ENCODE assay signal across 8 cellular contexts in genomic region chr1:205335692-205336091, GRCh38. TPM values are rescaled to one million over a fixed set of nuclear protein-coding genes. Genes with fewer than 3 reads are reported as not detected.
DNase-seq lines count a peak whose midpoint lies in the region; ATAC-seq and TF ChIP-seq lines count a peak whose summit lies in the region.

No MANE protein-coding gene starts in this region.

- ATAC-seq in left lobe of liver (peak; percentile 99), HG02973 (IDR thresholded peaks at IDR 0.05; ENCODE audit: unreplicated experiment) (no peak)

- TF ChIP-seq CTCF in BJ (IDR thresholded peaks at IDR 0.05; ENCODE audit: insufficient read depth, low read depth, low read length): peak; percentile 99

- CTCF ChIA-PET in BJ (lab: Yijun Ruan, JAX): interaction anchor here (0.6 to 22.5 kb wide), 29 partner anchors 9 to 347 kb away, joined by 3 to 679 read pairs (median 4); partner anchors contain the start of gene NUAK2

- H3K27me3 ChIP-seq in BJ (ENCODE audit: control insufficient read depth, insufficient read depth, low read length): peaks cover 28% of the 10 kb centered on the region
- no peaks in the 10 kb centered on the region; the same call in 1 of the 2 replicates for H3K27me3 ChIP-seq in H7 (ENCODE audit: control insufficient read depth, insufficient read depth, low read length)

- DNase-seq in BJ (ENCODE audit: low read depth): no peak
- DNase-seq in H7: peak; percentile 90
- peak; percentile 83 for DNase-seq in NCI-H510A treated with DMSO at 0.1 percent for 48 hours (lab: John Stamatoyannopoulos, UW)
- peak; percentile 72 for DNase-seq in activated CD4-positive, alpha-beta T cell treated with anti-CD3 and anti-CD28 coated beads for 24 hours (ENCODE audit: low read depth in 2 of 2)
- DNase-seq in cerebellar cortex (ENCODE audit: low spot score): peak; percentile 80
- DNase-seq in left lobe of liver (ENCODE audit: low spot score): peak; percentile 76
- DNase-seq in stimulated activated CD4-positive, alpha-beta T cell treated with anti-CD3 and anti-CD28 coated beads, TNF-alpha, amount 100 ng/mL, for 4 hours (ENCODE audit: low read depth in 3 of 3): peak; percentile 48 to 68 (median 59)

- no peaks in the 10 kb centered on the region for H3K36me3 ChIP-seq in BJ (ENCODE audit: control insufficient read depth, insufficient read depth, low read length)
- H3K36me3 ChIP-seq in H7 (replicated peaks; ENCODE audit: control insufficient read depth, insufficient read depth, low read length): no peaks in the 10 kb centered on the region

- no peak overlapping the region for H3K4me3 ChIP-seq in BJ (ENCODE audit: low read depth, low read length)
- no peak overlapping the region for H3K4me3 ChIP-seq in H7 (ENCODE audit: insufficient read depth, low read depth, low read length)

- POLR2A ChIA-PET in BJ (lab: Charles Lee): no interaction called here

RNA-seq across cellular contexts. Expression of gene NUAK2, which starts 14.1 kb away (rescaled TPM):
- 3.4 and 5.8 TPM in 2 replicates for polyA plus RNA-seq in BJ (2011; rRNA removed)
- 7.6 and 8.7 TPM in 2 replicates for polyA minus RNA-seq in BJ (2011; rRNA and poly(A)+ RNA removed)
- total RNA-seq in H7 (2014; rRNA removed; shearing (Covaris generic)): 9.2 and 9.8 TPM in 2 replicates
- total RNA-seq in left lobe of liver: 1.7 TPM

RNA-seq across cellular contexts. Expression of gene KLHDC8A, which starts 21.0 kb away (rescaled TPM):
- not detected in 2 replicates for polyA plus RNA-seq in BJ (2011; rRNA removed)
- polyA minus RNA-seq in BJ (2011; rRNA and poly(A)+ RNA removed): 0.43 TPM in 1 of 2 replicates, not detected in the other
- 2.3 and 5.0 TPM in 2 replicates for total RNA-seq in H7 (2014; rRNA removed; shearing (Covaris generic))
- not detected for total RNA-seq in left lobe of liver
